Comparison of ENCODE assay signal across 2 cellular contexts in the genomic region with DNA sequence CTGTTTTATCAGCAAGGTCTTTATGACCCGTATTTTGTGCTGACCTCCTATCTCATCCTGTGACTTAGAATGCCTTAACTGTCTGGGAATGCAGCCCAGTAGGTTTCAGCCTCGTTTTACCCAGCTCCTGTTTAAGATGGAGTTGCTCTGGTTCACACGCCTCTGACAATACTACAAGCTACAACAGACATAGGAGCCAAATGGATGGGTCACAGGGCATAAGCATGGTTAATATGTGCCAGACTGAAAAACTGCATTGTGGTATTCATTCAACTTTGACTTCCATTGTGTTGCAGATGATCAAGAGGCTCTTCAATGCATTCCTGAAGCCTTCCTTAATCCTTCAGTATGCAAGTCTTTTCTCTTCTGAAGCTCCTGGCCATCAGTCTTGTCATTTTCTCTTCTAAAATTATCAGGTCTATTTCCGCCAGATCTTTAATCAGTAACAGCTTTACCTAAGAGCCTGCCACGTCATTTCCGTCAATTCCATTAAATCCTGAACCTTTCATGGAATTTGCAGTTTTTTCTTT.
TF ChIP-seq lines count a peak whose summit lies in the region.

No MANE protein-coding gene starts in this region.

TF ChIP-seq in GM23338, 12 proteins besides CTCF, POLR2A, EP300 and RAD21 (continued from another document):
- TF ChIP-seq, protein P1, sequence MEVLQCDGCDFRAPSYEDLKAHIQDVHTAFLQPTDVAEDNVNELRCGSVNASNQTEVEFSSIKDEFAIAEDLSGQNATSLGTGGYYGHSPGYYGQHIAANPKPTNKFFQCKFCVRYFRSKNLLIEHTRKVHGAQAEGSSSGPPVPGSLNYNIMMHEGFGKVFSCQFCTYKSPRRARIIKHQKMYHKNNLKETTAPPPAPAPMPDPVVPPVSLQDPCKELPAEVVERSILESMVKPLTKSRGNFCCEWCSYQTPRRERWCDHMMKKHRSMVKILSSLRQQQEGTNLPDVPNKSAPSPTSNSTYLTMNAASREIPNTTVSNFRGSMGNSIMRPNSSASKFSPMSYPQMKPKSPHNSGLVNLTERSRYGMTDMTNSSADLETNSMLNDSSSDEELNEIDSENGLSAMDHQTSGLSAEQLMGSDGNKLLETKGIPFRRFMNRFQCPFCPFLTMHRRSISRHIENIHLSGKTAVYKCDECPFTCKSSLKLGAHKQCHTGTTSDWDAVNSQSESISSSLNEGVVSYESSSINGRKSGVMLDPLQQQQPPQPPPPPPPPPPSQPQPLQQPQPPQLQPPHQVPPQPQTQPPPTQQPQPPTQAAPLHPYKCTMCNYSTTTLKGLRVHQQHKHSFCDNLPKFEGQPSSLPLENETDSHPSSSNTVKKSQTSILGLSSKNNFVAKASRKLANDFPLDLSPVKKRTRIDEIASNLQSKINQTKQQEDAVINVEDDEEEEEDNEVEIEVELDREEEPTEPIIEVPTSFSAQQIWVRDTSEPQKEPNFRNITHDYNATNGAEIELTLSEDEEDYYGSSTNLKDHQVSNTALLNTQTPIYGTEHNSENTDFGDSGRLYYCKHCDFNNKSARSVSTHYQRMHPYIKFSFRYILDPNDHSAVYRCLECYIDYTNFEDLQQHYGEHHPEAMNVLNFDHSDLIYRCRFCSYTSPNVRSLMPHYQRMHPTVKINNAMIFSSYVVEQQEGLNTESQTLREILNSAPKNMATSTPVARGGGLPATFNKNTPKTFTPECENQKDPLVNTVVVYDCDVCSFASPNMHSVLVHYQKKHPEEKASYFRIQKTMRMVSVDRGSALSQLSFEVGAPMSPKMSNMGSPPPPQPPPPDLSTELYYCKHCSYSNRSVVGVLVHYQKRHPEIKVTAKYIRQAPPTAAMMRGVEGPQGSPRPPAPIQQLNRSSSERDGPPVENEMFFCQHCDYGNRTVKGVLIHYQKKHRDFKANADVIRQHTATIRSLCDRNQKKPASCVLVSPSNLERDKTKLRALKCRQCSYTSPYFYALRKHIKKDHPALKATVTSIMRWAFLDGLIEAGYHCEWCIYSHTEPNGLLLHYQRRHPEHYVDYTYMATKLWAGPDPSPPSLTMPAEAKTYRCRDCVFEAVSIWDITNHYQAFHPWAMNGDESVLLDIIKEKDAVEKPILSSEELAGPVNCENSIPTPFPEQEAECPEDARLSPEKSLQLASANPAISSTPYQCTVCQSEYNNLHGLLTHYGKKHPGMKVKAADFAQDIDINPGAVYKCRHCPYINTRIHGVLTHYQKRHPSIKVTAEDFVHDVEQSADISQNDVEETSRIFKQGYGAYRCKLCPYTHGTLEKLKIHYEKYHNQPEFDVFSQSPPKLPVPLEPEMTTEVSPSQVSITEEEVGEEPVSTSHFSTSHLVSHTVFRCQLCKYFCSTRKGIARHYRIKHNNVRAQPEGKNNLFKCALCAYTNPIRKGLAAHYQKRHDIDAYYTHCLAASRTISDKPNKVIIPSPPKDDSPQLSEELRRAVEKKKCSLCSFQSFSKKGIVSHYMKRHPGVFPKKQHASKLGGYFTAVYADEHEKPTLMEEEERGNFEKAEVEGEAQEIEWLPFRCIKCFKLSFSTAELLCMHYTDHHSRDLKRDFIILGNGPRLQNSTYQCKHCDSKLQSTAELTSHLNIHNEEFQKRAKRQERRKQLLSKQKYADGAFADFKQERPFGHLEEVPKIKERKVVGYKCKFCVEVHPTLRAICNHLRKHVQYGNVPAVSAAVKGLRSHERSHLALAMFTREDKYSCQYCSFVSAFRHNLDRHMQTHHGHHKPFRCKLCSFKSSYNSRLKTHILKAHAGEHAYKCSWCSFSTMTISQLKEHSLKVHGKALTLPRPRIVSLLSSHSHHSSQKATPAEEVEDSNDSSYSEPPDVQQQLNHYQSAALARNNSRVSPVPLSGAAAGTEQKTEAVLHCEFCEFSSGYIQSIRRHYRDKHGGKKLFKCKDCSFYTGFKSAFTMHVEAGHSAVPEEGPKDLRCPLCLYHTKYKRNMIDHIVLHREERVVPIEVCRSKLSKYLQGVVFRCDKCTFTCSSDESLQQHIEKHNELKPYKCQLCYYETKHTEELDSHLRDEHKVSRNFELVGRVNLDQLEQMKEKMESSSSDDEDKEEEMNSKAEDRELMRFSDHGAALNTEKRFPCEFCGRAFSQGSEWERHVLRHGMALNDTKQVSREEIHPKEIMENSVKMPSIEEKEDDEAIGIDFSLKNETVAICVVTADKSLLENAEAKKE (CRISPR knock-in tag; IDR thresholded peaks at IDR 0.05), result peak; percentile 78
- TF ChIP-seq, protein P2, sequence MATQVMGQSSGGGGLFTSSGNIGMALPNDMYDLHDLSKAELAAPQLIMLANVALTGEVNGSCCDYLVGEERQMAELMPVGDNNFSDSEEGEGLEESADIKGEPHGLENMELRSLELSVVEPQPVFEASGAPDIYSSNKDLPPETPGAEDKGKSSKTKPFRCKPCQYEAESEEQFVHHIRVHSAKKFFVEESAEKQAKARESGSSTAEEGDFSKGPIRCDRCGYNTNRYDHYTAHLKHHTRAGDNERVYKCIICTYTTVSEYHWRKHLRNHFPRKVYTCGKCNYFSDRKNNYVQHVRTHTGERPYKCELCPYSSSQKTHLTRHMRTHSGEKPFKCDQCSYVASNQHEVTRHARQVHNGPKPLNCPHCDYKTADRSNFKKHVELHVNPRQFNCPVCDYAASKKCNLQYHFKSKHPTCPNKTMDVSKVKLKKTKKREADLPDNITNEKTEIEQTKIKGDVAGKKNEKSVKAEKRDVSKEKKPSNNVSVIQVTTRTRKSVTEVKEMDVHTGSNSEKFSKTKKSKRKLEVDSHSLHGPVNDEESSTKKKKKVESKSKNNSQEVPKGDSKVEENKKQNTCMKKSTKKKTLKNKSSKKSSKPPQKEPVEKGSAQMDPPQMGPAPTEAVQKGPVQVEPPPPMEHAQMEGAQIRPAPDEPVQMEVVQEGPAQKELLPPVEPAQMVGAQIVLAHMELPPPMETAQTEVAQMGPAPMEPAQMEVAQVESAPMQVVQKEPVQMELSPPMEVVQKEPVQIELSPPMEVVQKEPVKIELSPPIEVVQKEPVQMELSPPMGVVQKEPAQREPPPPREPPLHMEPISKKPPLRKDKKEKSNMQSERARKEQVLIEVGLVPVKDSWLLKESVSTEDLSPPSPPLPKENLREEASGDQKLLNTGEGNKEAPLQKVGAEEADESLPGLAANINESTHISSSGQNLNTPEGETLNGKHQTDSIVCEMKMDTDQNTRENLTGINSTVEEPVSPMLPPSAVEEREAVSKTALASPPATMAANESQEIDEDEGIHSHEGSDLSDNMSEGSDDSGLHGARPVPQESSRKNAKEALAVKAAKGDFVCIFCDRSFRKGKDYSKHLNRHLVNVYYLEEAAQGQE (IDR thresholded peaks at IDR 0.05; ENCODE audit: unreplicated experiment), result no peak
- no peak for TF ChIP-seq JUNB (IDR thresholded peaks at IDR 0.05; ENCODE audit: unreplicated experiment)
TF ChIP-seq in GM23338: peak in this region for 1.

TF ChIP-seq in WTC11, 78 proteins besides CTCF, POLR2A, EP300 and RAD21 (continued from another document):
- TF ChIP-seq SP1 (CRISPR knock-in tag; conservative IDR thresholded peaks at IDR 0.05), result 0 out of 2 replicates have a peak, but pooled peaks have one; percentile 18
- 0 out of 2 replicates have a peak, but pooled peaks have one; percentile 16 for TF ChIP-seq ZNF532 (CRISPR knock-in tag; IDR thresholded peaks at IDR 0.05; ENCODE audit: borderline replicate concordance)
- TF ChIP-seq, protein P3, sequence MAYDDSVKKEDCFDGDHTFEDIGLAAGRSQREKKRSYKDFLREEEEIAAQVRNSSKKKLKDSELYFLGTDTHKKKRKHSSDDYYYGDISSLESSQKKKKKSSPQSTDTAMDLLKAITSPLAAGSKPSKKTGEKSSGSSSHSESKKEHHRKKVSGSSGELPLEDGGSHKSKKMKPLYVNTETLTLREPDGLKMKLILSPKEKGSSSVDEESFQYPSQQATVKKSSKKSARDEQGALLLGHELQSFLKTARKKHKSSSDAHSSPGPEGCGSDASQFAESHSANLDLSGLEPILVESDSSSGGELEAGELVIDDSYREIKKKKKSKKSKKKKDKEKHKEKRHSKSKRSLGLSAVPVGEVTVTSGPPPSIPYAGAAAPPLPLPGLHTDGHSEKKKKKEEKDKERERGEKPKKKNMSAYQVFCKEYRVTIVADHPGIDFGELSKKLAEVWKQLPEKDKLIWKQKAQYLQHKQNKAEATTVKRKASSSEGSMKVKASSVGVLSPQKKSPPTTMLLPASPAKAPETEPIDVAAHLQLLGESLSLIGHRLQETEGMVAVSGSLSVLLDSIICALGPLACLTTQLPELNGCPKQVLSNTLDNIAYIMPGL (CRISPR knock-in tag; IDR thresholded peaks at IDR 0.05), result no peak
- no peak for TF ChIP-seq JAZF1 (CRISPR knock-in tag; IDR thresholded peaks at IDR 0.05)
